15 cellular contexts compared by ENCODE assay signal in genomic region chrX:46770006-46770816, GRCh38. TPM values are rescaled to one million over a fixed set of nuclear protein-coding genes. Genes with fewer than 3 reads are reported as not detected.
DNase-seq lines count a peak whose midpoint lies in the region; ATAC-seq, FAIRE-seq and TF ChIP-seq lines count a peak whose summit lies in the region.
"Had no signal": no experiment of that assay in that cellular context is flagged by ENCODE, and none has a peak within 500 bp of the region (broad histone marks: within the 10 kb centered on the region; RNA-seq: fewer than 3 reads in every experiment).

No MANE protein-coding gene starts in this region.

- peak overlapping the region; percentile 33 for H3K4me3 ChIP-seq in AG10803 (ENCODE audit: low read length)
- no peak overlapping the region for H3K4me3 ChIP-seq in MG63
- no peak overlapping the region for H3K4me3 ChIP-seq in mammary epithelial cell (replicated peaks in 1 of 3; ENCODE audit: insufficient read depth in 1 of 3, low read depth in 2 of 3, low read length in 3 of 3)
- H3K4me3 ChIP-seq in keratinocyte (ENCODE audit: control insufficient read depth in 2 of 3, extremely low read depth in 1 of 3, insufficient read depth in 2 of 3, low read depth in 1 of 3, low read length in 3 of 3), result peak overlapping the region in 2 of 3 experiments; percentile 16 to 26
- H3K4me3 ChIP-seq: BLaER1 treated with 17β-estradiol and CSF1 and Interleukin-3, amounts not matched to agents 10 nM and 100 nM; gastroesophageal sphincter had no signal

- ATAC-seq in activated T-cell treated with anti-CD3 and anti-CD28 coated beads, Interleukin-2, amount 50 U/mL, for 4 hours, result no peak
- ATAC-seq: gastroesophageal sphincter had no signal

- TF ChIP-seq CTCF in AG10803 (conservative IDR thresholded peaks at IDR 0.05; ENCODE audit: low read length) (no peak), mammary epithelial cell (conservative IDR thresholded peaks at IDR 0.05 in 1 of 2, IDR thresholded peaks at IDR 0.05 in 1 of 2; ENCODE audit: extremely low read depth in 1 of 2, insufficient read depth in 1 of 2, low read depth in 1 of 2, low read length in 2 of 2) (no peak), keratinocyte (optimal IDR thresholded peaks at IDR 0.05 in 1 of 3, IDR thresholded peaks at IDR 0.05 in 1 of 3, conservative IDR thresholded peaks at IDR 0.05 in 1 of 3; ENCODE audit: extremely low read depth in 1 of 3, insufficient read depth in 2 of 3, low read length in 3 of 3) (no peak)

- intact Hi-C loops in mammary epithelial cell (cut with micrococcal nuclease), result loop anchor here (1.0 kb wide), 2 partner anchors 11 to 22 kb away; partner anchors contain the start of gene SLC9A7

- no peak overlapping the region for H3K4me3 Mint-ChIP-seq in activated T-cell treated with anti-CD3 and anti-CD28 coated beads, Interleukin-2, amount 50 U/mL, for 4 hours

- no peaks in the 10 kb centered on the region for H3K27me3 Mint-ChIP-seq in activated T-cell treated with anti-CD3 and anti-CD28 coated beads, Interleukin-2, amount 50 U/mL, for 4 hours (ENCODE audit: low read depth)

- WGBS in mammary epithelial cell (ENCODE audit: low coverage, missing lambda C conversion rate), result 19% methylated on average over 4 of the region's 4 CpGs

- H3K4me1 Mint-ChIP-seq in activated T-cell treated with anti-CD3 and anti-CD28 coated beads, Interleukin-2, amount 50 U/mL, for 4 hours (ENCODE audit: low read depth), result no peaks in the 10 kb centered on the region

- dilution Hi-C loops in mammary epithelial cell (cut with HindIII; ENCODE audit: low sequenced_read_pairs), result no loop called here
- dilution Hi-C loops in keratinocyte (cut with MboI; ENCODE audit: extremely low pct_ligation_motif_present, low sequenced_read_pairs), result no loop called here

- H3K36me3 Mint-ChIP-seq in activated T-cell treated with anti-CD3 and anti-CD28 coated beads, Interleukin-2, amount 50 U/mL, for 4 hours (ENCODE audit: insufficient read depth), result no peaks in the 10 kb centered on the region

- H3K27me3 ChIP-seq in MG63 (no peaks in the 10 kb centered on the region), mammary epithelial cell (ENCODE audit: insufficient read depth, low read length) (no peaks in the 10 kb centered on the region), keratinocyte (ENCODE audit: control insufficient read depth, extremely low read depth, insufficient read depth, low read length) (no peaks in the 10 kb centered on the region)
- H3K27me3 ChIP-seq: BLaER1 treated with 17β-estradiol and CSF1 and Interleukin-3, amounts not matched to agents 10 nM and 100 nM; gastroesophageal sphincter had no signal

- H3K4me2 ChIP-seq in mammary epithelial cell (ENCODE audit: insufficient read depth, low read depth, low read length) (peak overlapping the region; percentile 63), keratinocyte (ENCODE audit: control insufficient read depth, extremely low read depth, insufficient read depth, low read depth, low read length) (peak overlapping the region; percentile 68)

- no peak for FAIRE-seq in keratinocyte (lab: Jason Lieb, UNC)
- FAIRE-seq: GM12891 had no signal

- H3K79me2 ChIP-seq in mammary epithelial cell (ENCODE audit: insufficient read depth, low read length), result no peaks in the 10 kb centered on the region
- no peaks in the 10 kb centered on the region for H3K79me2 ChIP-seq in keratinocyte (ENCODE audit: control insufficient read depth, insufficient read depth, low read length)

- BruUV-seq in mammary epithelial cell (replicated peaks; lab: Mats Ljungman, UMichigan), result TSS peak; percentile 65

- H4K20me1 ChIP-seq in mammary epithelial cell (ENCODE audit: insufficient read depth, low read length) (no peaks in the 10 kb centered on the region), keratinocyte (ENCODE audit: control insufficient read depth, extremely low read depth, insufficient read depth, low read length) (no peaks in the 10 kb centered on the region)
- H4K20me1 ChIP-seq: BLaER1 treated with 17β-estradiol and CSF1 and Interleukin-3, amounts not matched to agents 10 nM and 100 nM had no signal

- no peak for TF ChIP-seq POLR2A in erythroblast (IDR thresholded peaks at IDR 0.05; ENCODE audit: low read length)

- H3K36me3 ChIP-seq in MG63, result no peaks in the 10 kb centered on the region
- H3K36me3 ChIP-seq in mammary epithelial cell (ENCODE audit: insufficient read depth, low read length), result no peaks in the 10 kb centered on the region
- no peaks in the 10 kb centered on the region for H3K36me3 ChIP-seq in keratinocyte (ENCODE audit: control insufficient read depth in 2 of 2, extremely low read depth in 1 of 2, insufficient read depth in 2 of 2, low read length in 2 of 2)
- H3K36me3 ChIP-seq: BLaER1 treated with 17β-estradiol and CSF1 and Interleukin-3, amounts not matched to agents 10 nM and 100 nM; gastroesophageal sphincter had no signal

- H3K27ac ChIP-seq in mammary epithelial cell (ENCODE audit: insufficient read depth, low read depth, low read length) (peak overlapping the region; percentile 65), keratinocyte (ENCODE audit: control insufficient read depth, insufficient read depth, low read length) (peak overlapping the region; percentile 77)
- H3K27ac ChIP-seq: BLaER1 treated with 17β-estradiol and CSF1 and Interleukin-3, amounts not matched to agents 10 nM and 100 nM; gastroesophageal sphincter had no signal

- peak overlapping the region; percentile 24 for H3K9ac ChIP-seq in mammary epithelial cell (ENCODE audit: insufficient read depth, low read length)
- peak overlapping the region; percentile 57 for H3K9ac ChIP-seq in keratinocyte (ENCODE audit: control insufficient read depth, extremely low read depth, insufficient read depth, low read length)
- H3K9ac ChIP-seq: BLaER1 treated with 17β-estradiol and CSF1 and Interleukin-3, amounts not matched to agents 10 nM and 100 nM had no signal

- no peaks in the 10 kb centered on the region for H3K9me3 Mint-ChIP-seq in activated T-cell treated with anti-CD3 and anti-CD28 coated beads, Interleukin-2, amount 50 U/mL, for 4 hours

- CTCF ChIA-PET in mammary epithelial cell (lab: Charles Lee; ENCODE audit: low non-redundant PET), result interaction anchor here (0.7 kb wide), 1 partner anchor 59 kb away, joined by 3 read pairs; no protein-coding TSS in a partner anchor

- peak overlapping the region; percentile 9 for H2AFZ ChIP-seq in mammary epithelial cell (ENCODE audit: low read depth, low read length)
- H2AFZ ChIP-seq in keratinocyte (ENCODE audit: control insufficient read depth, low read length), result no peak overlapping the region

- DNase-seq in AG10803 (ENCODE audit: low read depth), result peak; percentile 74
- peak; percentile 9 for DNase-seq in MG63
- peak; percentile 16 for DNase-seq in mammary epithelial cell
- DNase-seq in keratinocyte (ENCODE audit: low read depth, low spot score), result no peak
- DNase-seq in stimulated activated CD4-positive, alpha-beta T cell treated with anti-CD3 and anti-CD28 coated beads, Interleukin-15, amount 100 ng/mL, for 24 hours, result no peak
- no peak for DNase-seq in NAMALWA (ENCODE audit: low spot score)
- DNase-seq in erythroblast (lab: John Stamatoyannopoulos, UW), result no peak
- DNase-seq in activated T-cell treated with anti-CD3 and anti-CD28 coated beads, Interleukin-2, amount 50 U/mL, for 4 hours, result no peak
- DNase-seq: activated CD4-positive, alpha-beta T cell treated with anti-CD3 and anti-CD28 coated beads for 48 hours; DND-41; NCI-H1417 treated with DMSO at 0.1 percent for 48 hours; posterior cingulate gyrus had no signal

- no peaks in the 10 kb centered on the region for H3K9me3 ChIP-seq in MG63
- H3K9me3 ChIP-seq in mammary epithelial cell (replicated peaks; ENCODE audit: insufficient read depth, low read length), result no peaks in the 10 kb centered on the region
- H3K9me3 ChIP-seq in keratinocyte (ENCODE audit: control insufficient read depth, low read depth, low read length), result no peaks in the 10 kb centered on the region
- H3K9me3 ChIP-seq: gastroesophageal sphincter had no signal

- in situ Hi-C loops in mammary epithelial cell (cut with MboI; ENCODE audit: low sequenced_read_pairs in 2 of 2), result no loop called here

- H3K4me1 ChIP-seq in mammary epithelial cell (ENCODE audit: insufficient read depth, low read length), result peaks cover 18% of the 10 kb centered on the region
- peaks cover 15% of the 10 kb centered on the region for H3K4me1 ChIP-seq in keratinocyte (ENCODE audit: control insufficient read depth, extremely low read depth, insufficient read depth, low read length)
- H3K4me1 ChIP-seq: gastroesophageal sphincter had no signal

- no peaks in the 10 kb centered on the region for H3K9me1 ChIP-seq in keratinocyte (ENCODE audit: control insufficient read depth, extremely low read depth, insufficient read depth, low read length)

RNA-seq across cellular contexts. Expression of gene SLC9A7, which starts 11.3 kb away (rescaled TPM):
- 1.2 and 1.4 TPM in 2 replicates for total RNA-seq in MG63 (2014; rRNA removed; shearing (Covaris generic); ENCODE audit: low replicate concordance)
- total RNA-seq in mammary epithelial cell, result 10 to 100 TPM; 32.4 to 72.7 TPM
- polyA plus RNA-seq in mammary epithelial cell (19.7 TPM), keratinocyte (8.1 to 11.0 TPM (median 10.1 TPM) in 3 replicates)
- polyA minus RNA-seq in mammary epithelial cell (70.2 TPM), keratinocyte (33.9 to 36.4 TPM (median 35.2 TPM) in 3 replicates)
- 2.9 TPM for polyA plus RNA-seq in keratinocyte (2011; ENCODE audit: low read depth)
- polyA plus RNA-seq in keratinocyte (2011; cell fraction: cytosol; rRNA removed), result 5.9 TPM in 2 replicates
- polyA plus RNA-seq in keratinocyte (2011; cell fraction: nucleus; rRNA removed), result 21.5 and 21.8 TPM in 2 replicates
- 3.6 and 7.6 TPM in 2 replicates for polyA plus RNA-seq in keratinocyte (2012; ENCODE audit: low replicate concordance)
- 17.1 TPM for polyA minus RNA-seq in keratinocyte (2011; cell fraction: cytosol; rRNA and poly(A)+ RNA removed)
- 37.7 and 56.2 TPM in 2 replicates for polyA minus RNA-seq in keratinocyte (2011; cell fraction: nucleus; rRNA and poly(A)+ RNA removed)
- total RNA-seq in activated T-cell treated with anti-CD3 and anti-CD28 coated beads, Interleukin-2, amount 50 U/mL, for 4 hours, result 10 to 100 TPM; 10.4 to 21.0 (median 16.0) TPM

Comparison
In these comparisons a context has a peak if more than half of its experiments do, and no peak if none do; other contexts are left out.
1. DNase-seq: peak in AG10803 (single experiment), MG63 (single experiment) and mammary epithelial cell (single experiment); none in keratinocyte (single experiment), stimulated activated CD4-positive, alpha-beta T cell treated with anti-CD3 and anti-CD28 coated beads, Interleukin-15, amount 100 ng/mL, for 24 hours (single experiment), NAMALWA (single experiment), erythroblast (0 of 2) and activated T-cell treated with anti-CD3 and anti-CD28 coated beads, Interleukin-2, amount 50 U/mL, for 4 hours (single experiment).
2. H3K4me3 ChIP-seq: peak in AG10803 (single experiment) and keratinocyte (2 of 3); none in MG63 (single experiment) and mammary epithelial cell (0 of 3).